Comparison of ENCODE assay signal across 14 cellular contexts in the genomic region with DNA sequence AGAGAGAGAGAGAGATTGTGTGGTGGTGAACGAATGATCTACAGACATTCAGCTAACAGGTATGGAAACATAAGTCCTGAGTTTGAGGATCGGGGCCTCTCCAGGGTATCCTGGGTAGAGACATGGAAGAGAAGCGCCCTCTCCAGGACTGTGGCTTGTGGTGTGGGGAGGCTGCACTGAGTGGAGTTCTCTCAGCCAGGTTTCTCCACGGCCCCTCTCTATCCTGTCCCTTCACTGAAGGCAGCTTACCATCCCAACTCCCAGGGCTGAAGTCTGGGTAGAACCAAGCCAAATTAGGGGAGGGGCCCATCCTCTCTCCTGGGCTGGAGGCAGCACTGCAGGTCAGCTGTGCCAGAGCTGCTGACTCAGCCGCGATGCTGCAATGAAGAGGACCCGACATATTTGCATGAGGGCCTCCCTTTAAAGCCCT. TPM values are rescaled to one million over a fixed set of nuclear protein-coding genes. Genes with fewer than 3 reads are reported as not detected.
A peak's percentile ranks its signal among the peaks of the same experiment; 100 is the strongest.
DNase-seq lines count a peak whose midpoint lies in the region; ATAC-seq and TF ChIP-seq lines count a peak whose summit lies in the region.
"Had no signal": no experiment of that assay in that cellular context is flagged by ENCODE, and none has a peak within 500 bp of the region (broad histone marks: within the 10 kb centered on the region; RNA-seq: fewer than 3 reads in every experiment).

No MANE protein-coding gene starts in this region.

- H3K27ac ChIP-seq in DND-41 (ENCODE audit: low read length): no peak overlapping the region
- H3K27ac ChIP-seq in Karpas-422 (ENCODE audit: low read length): no peak overlapping the region
- H3K27ac ChIP-seq: transverse colon had no signal

- no peak for DNase-seq in DND-41
- DNase-seq in Karpas-422: peak; percentile 51
- DNase-seq in astrocyte of the cerebellum (ENCODE audit: low read depth): no peak
- no peak for DNase-seq in kidney epithelial cell (ENCODE audit: low read depth)
- no peak for DNase-seq in stimulated activated CD4-positive, alpha-beta T cell treated with anti-CD3 and anti-CD28 coated beads, Interleukin-1b, Interleukin-23, amount 100 ng/mL, for 48 hours
- DNase-seq in cerebellum (ENCODE audit: low spot score): no peak
- DNase-seq: activated gamma-delta T cell treated with Interleukin-2 at 50 U/mL for 16 hours; effector memory CD4-positive, alpha-beta T cell; NCI-H1930; NCI-H774; stimulated activated CD4-positive, alpha-beta T cell treated with anti-CD3 and anti-CD28 coated beads, Interleukin-15, amount 100 ng/mL, for 24 hours; transverse colon had no signal

- no peaks in the 10 kb centered on the region for H3K36me3 ChIP-seq in DND-41 (ENCODE audit: insufficient read depth, low read length)
- H3K36me3 ChIP-seq in Karpas-422 (ENCODE audit: insufficient read depth, low read length): no peaks in the 10 kb centered on the region
- no peaks in the 10 kb centered on the region for H3K36me3 ChIP-seq in kidney epithelial cell (ENCODE audit: control insufficient read depth, insufficient read depth, low read length)
- H3K36me3 ChIP-seq: transverse colon had no signal

- H3K27me3 ChIP-seq in DND-41 (ENCODE audit: insufficient read depth, low read length, poor library complexity) (no peaks in the 10 kb centered on the region), Karpas-422 (ENCODE audit: low read length) (no peaks in the 10 kb centered on the region), kidney epithelial cell (ENCODE audit: control insufficient read depth, insufficient read depth, low read length) (peaks cover 33% of the 10 kb centered on the region)

- H3K9me3 ChIP-seq in DND-41 (ENCODE audit: insufficient read depth, low read length, severe bottlenecking) (no peaks in the 10 kb centered on the region), Karpas-422 (ENCODE audit: low read length) (no peaks in the 10 kb centered on the region)
- H3K9me3 ChIP-seq: transverse colon had no signal

- H3K79me2 ChIP-seq in DND-41 (ENCODE audit: insufficient read depth, low read length): no peaks in the 10 kb centered on the region
- H3K79me2 ChIP-seq in Karpas-422 (ENCODE audit: low read length): no peaks in the 10 kb centered on the region

- in situ Hi-C loops in astrocyte of the cerebellum (cut with HindIII; ENCODE audit: low sequenced_read_pairs): no loop called here

- no peak overlapping the region for H3K9ac ChIP-seq in DND-41 (ENCODE audit: low read depth, low read length)
- 0 out of 2 replicates have a peak overlapping the region, but pooled peaks have one; percentile 1 for H3K9ac ChIP-seq in Karpas-422 (ENCODE audit: low read length)

- H3K4me1 ChIP-seq in DND-41 (ENCODE audit: insufficient read depth, low read length) (no peaks in the 10 kb centered on the region), Karpas-422 (ENCODE audit: low read length) (peaks cover 13% of the 10 kb centered on the region)

- H3K9me2 ChIP-seq in Karpas-422 (replicated peaks; ENCODE audit: insufficient read depth, low read length): no peaks in the 10 kb centered on the region

- no peak; the same call in 2 of the 3 replicates for ATAC-seq in DND-41 (ENCODE audit: insufficient read depth, low read depth)
- ATAC-seq in HG02588 (IDR thresholded peaks at IDR 0.05; ENCODE audit: unreplicated experiment): no peak
- ATAC-seq in HG02852 (IDR thresholded peaks at IDR 0.05; ENCODE audit: unreplicated experiment): no peak

- TF ChIP-seq CTCF in DND-41 (IDR thresholded peaks at IDR 0.05; ENCODE audit: borderline replicate concordance, extremely low read depth, low read length, poor library complexity, severe bottlenecking) (peak; percentile 9), astrocyte of the cerebellum (IDR thresholded peaks at IDR 0.05; ENCODE audit: low read depth, low read length, missing control alignments) (peak; percentile 21), kidney epithelial cell (IDR thresholded peaks at IDR 0.05; ENCODE audit: insufficient read depth, low read length, poor library complexity, severe bottlenecking) (peak; percentile 4)

- no peaks in the 10 kb centered on the region; the same call in 1 of the 2 replicates for H4K20me1 ChIP-seq in DND-41 (ENCODE audit: insufficient read depth, low read length)
- no peaks in the 10 kb centered on the region for H4K20me1 ChIP-seq in Karpas-422 (ENCODE audit: insufficient read depth, low read depth, low read length)

- H3K4me3 ChIP-seq in DND-41 (ENCODE audit: low read depth in 1 of 2, low read length in 2 of 2) (no peak overlapping the region), Karpas-422 (ENCODE audit: low read length) (no peak overlapping the region), astrocyte of the cerebellum (ENCODE audit: low read depth, low read length) (no peak overlapping the region), kidney epithelial cell (ENCODE audit: low read depth, low read length) (no peak overlapping the region)
- H3K4me3 ChIP-seq: transverse colon had no signal

- H3K4me2 ChIP-seq in DND-41 (ENCODE audit: insufficient read depth, low read length) (no peak overlapping the region), Karpas-422 (ENCODE audit: low read depth, low read length, poor library complexity, severe bottlenecking) (no peak overlapping the region)

- H2AFZ ChIP-seq in DND-41 (ENCODE audit: low read depth, low read length): no peak overlapping the region
- H2AFZ ChIP-seq in Karpas-422 (ENCODE audit: low read length): no peak overlapping the region

RNA-seq across cellular contexts. Expression of a gene that starts 6.2 kb away (rescaled TPM):
- total RNA-seq in Karpas-422 (2014; rRNA removed; shearing (Covaris generic); ENCODE audit: low replicate concordance): not detected in 2 replicates
- total RNA-seq in kidney epithelial cell: 0.08 TPM in 1 of 2 replicates, not detected in the other
- total RNA-seq in cerebellum: 4.3 TPM

RNA-seq across cellular contexts. Expression of a gene that starts 14.4 kb away (rescaled TPM):
- 8.5 and 11.8 TPM in 2 replicates for total RNA-seq in Karpas-422 (2014; rRNA removed; shearing (Covaris generic); ENCODE audit: low replicate concordance)
- total RNA-seq in kidney epithelial cell (1.4 and 2.8 TPM in 2 replicates), cerebellum (2.5 TPM)

RNA-seq across cellular contexts. Expression of a gene that starts 46.6 kb away (rescaled TPM):
- not detected in 2 replicates for total RNA-seq in Karpas-422 (2014; rRNA removed; shearing (Covaris generic); ENCODE audit: low replicate concordance)
- not detected in 2 replicates for total RNA-seq in kidney epithelial cell
- total RNA-seq in cerebellum: 318 TPM

Comparison
In these comparisons a context has a peak if more than half of its experiments do, and no peak if none do; other contexts are left out.
1. RNA of a gene that starts 46.6 kb away (total RNA-seq): 318 TPM in cerebellum (single experiment); not detected in Karpas-422 and not detected in kidney epithelial cell; every median in the first group is over 100 times any median in the second.
2. Peak in every context shown above with its lines, with median percentiles within 50 percentile points of each other: CTCF ChIP-seq.